In the genomic region with DNA sequence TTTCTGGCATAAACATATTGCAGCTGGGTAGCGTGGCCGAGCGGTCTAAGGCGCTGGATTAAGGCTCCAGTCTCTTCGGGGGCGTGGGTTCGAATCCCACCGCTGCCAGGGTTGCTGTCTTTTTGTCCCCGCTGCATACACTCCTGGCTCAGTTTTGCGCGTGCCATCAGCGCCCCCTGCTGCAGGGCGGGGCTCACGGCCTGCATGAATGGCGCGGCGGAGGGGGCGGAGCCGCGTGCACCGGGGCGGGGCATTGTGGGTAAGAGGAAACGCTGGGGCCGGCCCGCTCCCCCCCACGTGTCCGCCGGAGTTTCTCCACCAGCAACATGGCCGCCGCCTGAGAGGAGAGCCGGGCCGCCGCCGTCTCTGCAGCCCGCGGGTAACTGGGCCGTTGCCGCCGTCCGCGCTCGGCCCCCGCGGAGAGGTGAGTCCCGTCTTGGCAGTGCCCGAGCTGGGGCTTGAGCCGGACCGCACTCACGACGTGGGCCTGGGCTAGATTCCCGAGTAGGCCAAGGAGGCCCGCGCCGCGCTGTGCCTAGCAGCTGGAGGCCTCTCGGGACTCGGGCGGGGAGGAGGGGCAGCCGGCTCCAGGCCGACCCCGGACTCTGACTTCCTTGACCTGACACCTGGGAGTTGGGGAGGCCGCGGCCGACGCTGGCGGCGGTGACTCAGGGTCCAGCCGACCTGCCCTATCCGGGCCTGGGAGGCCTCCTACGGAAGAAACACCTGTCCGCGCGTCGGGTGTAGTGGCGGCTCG, we compare ENCODE assay signal across 8 cellular contexts. TPM values are rescaled to one million over a fixed set of nuclear protein-coding genes. Genes with fewer than 3 reads are reported as not detected.
DNase-seq lines count a peak whose midpoint lies in the region; ATAC-seq and TF ChIP-seq lines count a peak whose summit lies in the region.

A gene with protein sequence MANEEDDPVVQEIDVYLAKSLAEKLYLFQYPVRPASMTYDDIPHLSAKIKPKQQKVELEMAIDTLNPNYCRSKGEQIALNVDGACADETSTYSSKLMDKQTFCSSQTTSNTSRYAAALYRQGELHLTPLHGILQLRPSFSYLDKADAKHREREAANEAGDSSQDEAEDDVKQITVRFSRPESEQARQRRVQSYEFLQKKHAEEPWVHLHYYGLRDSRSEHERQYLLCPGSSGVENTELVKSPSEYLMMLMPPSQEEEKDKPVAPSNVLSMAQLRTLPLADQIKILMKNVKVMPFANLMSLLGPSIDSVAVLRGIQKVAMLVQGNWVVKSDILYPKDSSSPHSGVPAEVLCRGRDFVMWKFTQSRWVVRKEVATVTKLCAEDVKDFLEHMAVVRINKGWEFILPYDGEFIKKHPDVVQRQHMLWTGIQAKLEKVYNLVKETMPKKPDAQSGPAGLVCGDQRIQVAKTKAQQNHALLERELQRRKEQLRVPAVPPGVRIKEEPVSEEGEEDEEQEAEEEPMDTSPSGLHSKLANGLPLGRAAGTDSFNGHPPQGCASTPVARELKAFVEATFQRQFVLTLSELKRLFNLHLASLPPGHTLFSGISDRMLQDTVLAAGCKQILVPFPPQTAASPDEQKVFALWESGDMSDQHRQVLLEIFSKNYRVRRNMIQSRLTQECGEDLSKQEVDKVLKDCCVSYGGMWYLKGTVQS (plus strand): TSS at position 296 of the 757 bp plus-strand sequence. CDS start 5,560 bp downstream, outside the sequence.

- CTCF ChIA-PET in activated naive CD4-positive, alpha-beta T cell treated with anti-CD3 and anti-CD28 coated beads, Interleukin-2, amount 10 ng/mL, durations not matched to agents 7 days and 5 days (lab: Charles Lee): interaction anchor here (0.6 to 6.4 kb wide), 7 partner anchors 26 to 1155 kb away, joined by 3 to 115 read pairs (median 3); a partner anchor contains a TSS

- peaks cover 11% of the 10 kb centered on the region for H3K27me3 Mint-ChIP-seq in activated naive CD4-positive, alpha-beta T cell treated with anti-CD3 and anti-CD28 coated beads, Interleukin-2, amount 10 ng/mL, durations not matched to agents 7 days and 5 days

- TF ChIP-seq EP300 in gastroesophageal sphincter (IDR thresholded peaks at IDR 0.05) (no peak), suprapubic skin (IDR thresholded peaks at IDR 0.05) (no peak)

- H3K9me3 ChIP-seq in gastroesophageal sphincter (no peaks in the 10 kb centered on the region), suprapubic skin (no peaks in the 10 kb centered on the region)

- no peaks in the 10 kb centered on the region for H3K9me3 Mint-ChIP-seq in activated naive CD4-positive, alpha-beta T cell treated with anti-CD3 and anti-CD28 coated beads, Interleukin-2, amount 10 ng/mL, durations not matched to agents 7 days and 5 days

- DNase-seq in GM06990 (ENCODE audit: extremely low read depth, insufficient read length) (peak; percentile 99), HFF-Myc (ENCODE audit: extremely low read depth, low read depth) (peak; percentile 92), NAMALWA (ENCODE audit: low spot score) (peak; percentile 99), SK-N-DZ (ENCODE audit: low spot score) (peak; percentile 98), nucleus accumbens (lab: John Stamatoyannopoulos, UW) (peak; percentile 68 to 99 (median 97)), suprapubic skin (ENCODE audit: low spot score in 2 of 2) (peak; percentile 99 to 100)
- peak; percentile 100 for DNase-seq in activated naive CD4-positive, alpha-beta T cell treated with anti-CD3 and anti-CD28 coated beads, Interleukin-2, amount 10 ng/mL, durations not matched to agents 7 days and 5 days

- WGBS in gastroesophageal sphincter (ENCODE audit: low coverage in 1 of 2), 2 donors: 0% methylated on average over 5 to 17 of the region's 76 CpGs
- WGBS in suprapubic skin: under 1% methylated on average over 16 of the region's 76 CpGs

- H3K27ac ChIP-seq in gastroesophageal sphincter: peak within 1 kb of the TSS; percentile 85 to 97 (median 96)
- peak within 1 kb of the TSS; percentile 96 for H3K27ac ChIP-seq in suprapubic skin

- H3K4me3 ChIP-seq in GM06990 (replicated peaks; ENCODE audit: low read depth, low read length) (peak within 1 kb of the TSS; percentile 89), HFF-Myc (replicated peaks; ENCODE audit: low read depth, low read length) (peak within 1 kb of the TSS; percentile 79), gastroesophageal sphincter (peak within 1 kb of the TSS; percentile 91 to 94), suprapubic skin (peak within 1 kb of the TSS; percentile 89)

- H3K4me1 ChIP-seq in gastroesophageal sphincter (peaks cover 0 to 39% (median 5%) of the 10 kb centered on the region in 3 donors), suprapubic skin (peaks cover 47% of the 10 kb centered on the region)

- peak within 1 kb of the TSS; percentile 99 for H3K27ac Mint-ChIP-seq in activated naive CD4-positive, alpha-beta T cell treated with anti-CD3 and anti-CD28 coated beads, Interleukin-2, amount 10 ng/mL, durations not matched to agents 7 days and 5 days

- TF ChIP-seq POLR2A in gastroesophageal sphincter (IDR thresholded peaks at IDR 0.05) (peak; percentile 16 to 37), suprapubic skin (IDR thresholded peaks at IDR 0.05) (peak in 1 of 2 donors; percentile 38)

- ATAC-seq in gastroesophageal sphincter: peak; percentile 95

- peaks cover 37% of the 10 kb centered on the region for H3K4me1 Mint-ChIP-seq in activated naive CD4-positive, alpha-beta T cell treated with anti-CD3 and anti-CD28 coated beads, Interleukin-2, amount 10 ng/mL, durations not matched to agents 7 days and 5 days

- H3K27me3 ChIP-seq in GM06990 (replicated peaks; ENCODE audit: control insufficient read depth, insufficient read depth, low read length): no peaks in the 10 kb centered on the region
- no peaks in the 10 kb centered on the region for H3K27me3 ChIP-seq in gastroesophageal sphincter
- H3K27me3 ChIP-seq in suprapubic skin: no peaks in the 10 kb centered on the region

- TF ChIP-seq CTCF in GM06990 (IDR thresholded peaks at IDR 0.05; ENCODE audit: insufficient read depth, low read length, poor library complexity, severe bottlenecking) (peak; percentile 93), HFF-Myc (IDR thresholded peaks at IDR 0.05; ENCODE audit: low read depth, low read length, missing control alignments) (peak; percentile 85), gastroesophageal sphincter (IDR thresholded peaks at IDR 0.05) (peak; percentile 70 to 96 (median 96)), suprapubic skin (IDR thresholded peaks at IDR 0.05) (peak; percentile 92 to 94)

- H3K36me3 ChIP-seq in GM06990 (ENCODE audit: control insufficient read depth, insufficient read depth, low read length) (peaks cover 2% of the 10 kb centered on the region), gastroesophageal sphincter (peaks cover 0 to 6% of the 10 kb centered on the region in 2 donors), suprapubic skin (no peaks in the 10 kb centered on the region)

- H3K36me3 Mint-ChIP-seq in activated naive CD4-positive, alpha-beta T cell treated with anti-CD3 and anti-CD28 coated beads, Interleukin-2, amount 10 ng/mL, durations not matched to agents 7 days and 5 days: peaks cover 26% of the 10 kb centered on the region

- peak within 1 kb of the TSS; percentile 88 for H3K4me3 Mint-ChIP-seq in activated naive CD4-positive, alpha-beta T cell treated with anti-CD3 and anti-CD28 coated beads, Interleukin-2, amount 10 ng/mL, durations not matched to agents 7 days and 5 days

RNA-seq across cellular contexts. Expression of the gene that starts here (rescaled TPM):
- 52.1 and 60.1 TPM in 2 replicates for polyA plus RNA-seq in SK-N-DZ (2014; cell fraction: cytosol; rRNA removed)
- 148 and 169 TPM in 2 replicates for polyA plus RNA-seq in SK-N-DZ (2014; cell fraction: nucleus; rRNA removed)
- total RNA-seq in gastroesophageal sphincter: 10 to 100 TPM; 34.9 to 55.4 (median 48.3) TPM
- total RNA-seq in suprapubic skin: 100 to 1,000 TPM in 1 of 4 donors, 10 to 100 TPM in 3; 63.3 to 116 (median 89.0) TPM

Comparison
In these comparisons a context has a peak if more than half of its experiments do, and no peak if none do; other contexts are left out.
1. Peak in every context shown above with its lines: DNase-seq, ATAC-seq, H3K4me3 ChIP-seq and H3K27ac ChIP-seq.